1 cellular context compared by ENCODE assay signal in genomic region chr4:189113389-189113888, GRCh38.
TF ChIP-seq lines count a peak whose summit lies in the region.

No MANE protein-coding gene starts in this region.

TF ChIP-seq in HepG2, 621 proteins besides CTCF, POLR2A, EP300 and RAD21 (continued from another document):
- no peak for TF ChIP-seq HNF1A (IDR thresholded peaks at IDR 0.05; ENCODE audit: low read depth)
- TF ChIP-seq HNF1A (CRISPR knock-in tag; IDR thresholded peaks at IDR 0.05; ENCODE audit: borderline replicate concordance) = no peak
- TF ChIP-seq MAFK (conservative IDR thresholded peaks at IDR 0.05 in 1 of 2, IDR thresholded peaks at IDR 0.05 in 1 of 2; ENCODE audit: low read length in 2 of 2) = peak; percentile 76 to 87
